Comparison of ENCODE assay signal across 8 cellular contexts in the genomic region with DNA sequence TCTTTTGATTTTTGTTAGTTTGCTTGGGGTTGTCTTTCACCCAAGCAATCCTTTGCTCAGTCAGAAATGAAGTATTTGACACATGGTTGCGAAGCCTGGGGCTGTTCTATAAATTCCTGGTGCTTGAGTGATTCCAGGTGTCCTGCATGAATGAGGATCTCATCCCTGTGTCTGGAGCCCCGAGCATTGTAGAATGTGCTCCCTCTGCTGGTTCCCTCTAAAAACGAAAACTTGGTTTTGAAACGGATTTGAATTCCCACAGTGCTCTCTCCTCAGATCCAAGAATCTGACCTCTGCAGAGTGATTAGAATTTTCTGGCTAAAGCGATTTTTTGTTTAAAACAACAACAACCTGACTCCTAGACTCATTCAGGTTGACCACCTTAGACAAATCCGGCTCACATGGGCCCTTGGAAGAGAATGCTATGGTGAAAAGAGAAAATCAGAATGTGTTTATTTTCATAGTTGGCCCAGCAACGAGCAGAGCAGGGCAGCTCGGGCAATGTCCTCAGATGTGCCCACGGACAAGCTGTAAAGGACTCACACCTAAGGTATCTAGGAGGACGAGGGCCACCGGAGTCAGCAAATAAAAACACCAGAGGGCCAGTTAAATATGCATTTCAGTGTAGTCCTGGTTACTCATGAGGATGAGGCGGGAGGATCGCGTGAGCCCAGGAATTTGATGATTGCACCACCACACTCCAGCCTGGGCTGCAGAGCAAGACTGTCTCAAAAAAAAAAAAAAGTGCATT. TPM values are rescaled to one million over a fixed set of nuclear protein-coding genes. Genes with fewer than 3 reads are reported as not detected.
DNase-seq lines count a peak whose midpoint lies in the region; ATAC-seq lines count a peak whose summit lies in the region.

No MANE protein-coding gene starts in this region.

- no peak overlapping the region for H3K27ac Mint-ChIP-seq in naive thymus-derived CD8-positive, alpha-beta T cell

- DNase-seq in activated CD8-positive, alpha-beta memory T cell treated with anti-CD3 and anti-CD28 coated beads, Interleukin-2, amount 50 U/mL, for 48 hours = peak; percentile 46
- no peak for DNase-seq in activated CD8-positive, alpha-beta memory T cell treated with anti-CD3 and anti-CD28 coated beads, Interleukin-2, amount 50 U/mL, for 4 hours
- DNase-seq in Kasumi-1 (lab: John Stamatoyannopoulos, UW) (peak; percentile 47 to 59), SKM-1 treated with dmso at 0.1 percent for 144 hours (lab: John Stamatoyannopoulos, UW; ENCODE audit: unreplicated experiment) (peak; percentile 47), fibroblast of peridontal ligament (ENCODE audit: extremely low read depth) (peak; percentile 84)
- DNase-seq in naive thymus-derived CD8-positive, alpha-beta T cell = peak in 1 of 10 donors; percentile 17

- H3K9me3 Mint-ChIP-seq in naive thymus-derived CD8-positive, alpha-beta T cell = no peaks in the 10 kb centered on the region

- POLR2A ChIA-PET in naive thymus-derived CD8-positive, alpha-beta T cell (lab: Charles Lee) = interaction anchor here (0.7 kb wide), 2 partner anchors 16 to 66 kb away, joined by 3 to 5 read pairs; no protein-coding TSS in a partner anchor

- H3K4me3 Mint-ChIP-seq in naive thymus-derived CD8-positive, alpha-beta T cell = peak overlapping the region in 6 of 10 donors; percentile 14 to 57 (median 40)

- ATAC-seq in naive thymus-derived CD8-positive, alpha-beta T cell = peak in 1 of 2 donors; percentile 40
- no peak for ATAC-seq in GM21367 (IDR thresholded peaks at IDR 0.05; ENCODE audit: unreplicated experiment)
- ATAC-seq in HG03108 (IDR thresholded peaks at IDR 0.05; ENCODE audit: unreplicated experiment) = no peak

- H3K27me3 Mint-ChIP-seq in naive thymus-derived CD8-positive, alpha-beta T cell = peaks cover 6 to 41% (median 34%) of the 10 kb centered on the region in 5 donors

- peaks cover 0 to 12% (median 9%) of the 10 kb centered on the region in 4 donors for H3K4me1 Mint-ChIP-seq in naive thymus-derived CD8-positive, alpha-beta T cell

- no peaks in the 10 kb centered on the region for H3K36me3 Mint-ChIP-seq in naive thymus-derived CD8-positive, alpha-beta T cell

RNA-seq across cellular contexts. Expression of a gene that starts 8.7 kb away (rescaled TPM):
- not detected for total RNA-seq in naive thymus-derived CD8-positive, alpha-beta T cell
- not detected for polyA plus RNA-seq in naive thymus-derived CD8-positive, alpha-beta T cell
